8 cellular contexts compared by ENCODE assay signal in genomic region chr17:81867952-81868673, GRCh38. TPM values are rescaled to one million over a fixed set of nuclear protein-coding genes. Genes with fewer than 3 reads are reported as not detected.
A peak's percentile ranks its signal among the peaks of the same experiment; 100 is the strongest.
DNase-seq lines count a peak whose midpoint lies in the region; ATAC-seq and TF ChIP-seq lines count a peak whose summit lies in the region.

No MANE protein-coding gene starts in this region.

- ATAC-seq in lower lobe of right lung (no peak), HG03469 (IDR thresholded peaks at IDR 0.05; ENCODE audit: unreplicated experiment) (no peak)

- H3K27ac ChIP-seq in 22Rv1 (peak overlapping the region; percentile 99), HEK293 (ENCODE audit: extremely low read depth, low read depth, low read length) (peak overlapping the region; percentile 100), lower lobe of right lung (peak overlapping the region; percentile 97)

- peaks cover 5 to 70% of the 10 kb centered on the region in 2 experiments; a peak in 2 of 3 replicates for H3K36me3 ChIP-seq in HEK293 (ENCODE audit: control insufficient read depth in 2 of 2, insufficient read depth in 1 of 2, low read length in 2 of 2)
- peaks cover 65% of the 10 kb centered on the region for H3K36me3 ChIP-seq in lower lobe of right lung

- TF ChIP-seq CTCF in 22Rv1 (IDR thresholded peaks at IDR 0.05) (no peak), HEK293 (tag by site-specific recombination; IDR thresholded peaks at IDR 0.05) (no peak), lower lobe of right lung (IDR thresholded peaks at IDR 0.05) (no peak)

- intact Hi-C loops in lower lobe of right lung (cut with DNase I), result no loop called here

- DNase-seq in activated CD8-positive, alpha-beta memory T cell treated with anti-CD3 and anti-CD28 coated beads, Interleukin-2, amount 50 U/mL, for 48 hours, result peak; percentile 72
- DNase-seq in lower lobe of right lung, result no peak
- no peak for DNase-seq in GF-D8 (lab: John Stamatoyannopoulos, UW)
- DNase-seq in NCI-H524 (lab: John Stamatoyannopoulos, UW), result no peak
- no peak for DNase-seq in NCI-H345 (lab: John Stamatoyannopoulos, UW)

- POLR2A ChIA-PET in HEK293 (lab: Yijun Ruan, JAX), result interaction anchor here (0.6 to 2.5 kb wide), 8 partner anchors 11 to 355 kb away, joined by 4 to 14 read pairs (median 7); partner anchors contain the start of genes ACTG1, CENPX, LRRC45 and MRPL12

- H3K4me3 ChIP-seq in HEK293 (ENCODE audit: low read depth, low read length) (no peak overlapping the region), lower lobe of right lung (no peak overlapping the region)

- CTCF ChIA-PET in HEK293 (lab: Yijun Ruan, JAX), result interaction anchor here (0.7 to 2.4 kb wide), 3 partner anchors 18 to 153 kb away, joined by 3 to 12 read pairs (median 4); no protein-coding TSS in a partner anchor

- H3K4me1 ChIP-seq in HEK293 (ENCODE audit: control insufficient read depth, insufficient read depth, low read length), result peaks cover 16% of the 10 kb centered on the region; the same call in 1 of the 2 replicates
- peaks cover 72% of the 10 kb centered on the region for H3K4me1 ChIP-seq in lower lobe of right lung

- no peaks in the 10 kb centered on the region for H3K27me3 ChIP-seq in lower lobe of right lung (ENCODE audit: low read depth)

- H3K9me3 ChIP-seq in HEK293 (ENCODE audit: control insufficient read depth, insufficient read depth, low read depth, low read length) (no peaks in the 10 kb centered on the region), lower lobe of right lung (no peaks in the 10 kb centered on the region)

TF ChIP-seq in HEK293, 187 proteins besides CTCF, POLR2A, EP300 and RAD21 (continues in another document):
- TF ChIP-seq ZNF202 (tag by site-specific recombination; IDR thresholded peaks at IDR 0.05; ENCODE audit: borderline replicate concordance), result no peak
- TF ChIP-seq ZNF155 (tag by site-specific recombination; IDR thresholded peaks at IDR 0.05), result no peak
- no peak for TF ChIP-seq FEZF1 (tag by site-specific recombination; IDR thresholded peaks at IDR 0.05)
- no peak for TF ChIP-seq ZNF701 (tag by site-specific recombination; IDR thresholded peaks at IDR 0.05)
- TF ChIP-seq ZNF561 (tag by site-specific recombination; IDR thresholded peaks at IDR 0.05; ENCODE audit: borderline replicate concordance), result no peak
- 0 out of 2 replicates have a peak, but pooled peaks have one; percentile 15 for TF ChIP-seq YY1 (tag by site-specific recombination; IDR thresholded peaks at IDR 0.05)
- TF ChIP-seq ZNF777 (tag by site-specific recombination; IDR thresholded peaks at IDR 0.05; ENCODE audit: borderline replicate concordance), result no peak
- TF ChIP-seq PRDM2 (tag by site-specific recombination; IDR thresholded peaks at IDR 0.05; ENCODE audit: borderline replicate concordance), result no peak; the same call in 1 of the 2 replicates
- no peak for TF ChIP-seq ZNF221 (tag by site-specific recombination; IDR thresholded peaks at IDR 0.05; ENCODE audit: borderline replicate concordance)
- TF ChIP-seq ZNF600 (tag by site-specific recombination; IDR thresholded peaks at IDR 0.05), result peak; percentile 58
- no peak for TF ChIP-seq BCL6B (tag by site-specific recombination; IDR thresholded peaks at IDR 0.05)
- 0 out of 2 replicates have a peak, but pooled peaks have one; percentile 35 for TF ChIP-seq ZNF2 (tag by site-specific recombination; IDR thresholded peaks at IDR 0.05)
- TF ChIP-seq, protein P1, sequence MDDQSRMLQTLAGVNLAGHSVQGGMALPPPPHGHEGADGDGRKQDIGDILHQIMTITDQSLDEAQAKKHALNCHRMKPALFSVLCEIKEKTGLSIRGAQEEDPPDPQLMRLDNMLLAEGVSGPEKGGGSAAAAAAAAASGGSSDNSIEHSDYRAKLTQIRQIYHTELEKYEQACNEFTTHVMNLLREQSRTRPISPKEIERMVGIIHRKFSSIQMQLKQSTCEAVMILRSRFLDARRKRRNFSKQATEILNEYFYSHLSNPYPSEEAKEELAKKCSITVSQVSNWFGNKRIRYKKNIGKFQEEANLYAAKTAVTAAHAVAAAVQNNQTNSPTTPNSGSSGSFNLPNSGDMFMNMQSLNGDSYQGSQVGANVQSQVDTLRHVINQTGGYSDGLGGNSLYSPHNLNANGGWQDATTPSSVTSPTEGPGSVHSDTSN (CRISPR knock-in tag; IDR thresholded peaks at IDR 0.05), result no peak
- TF ChIP-seq ZNF426 (tag by site-specific recombination; IDR thresholded peaks at IDR 0.05), result no peak
- TF ChIP-seq, protein P2, sequence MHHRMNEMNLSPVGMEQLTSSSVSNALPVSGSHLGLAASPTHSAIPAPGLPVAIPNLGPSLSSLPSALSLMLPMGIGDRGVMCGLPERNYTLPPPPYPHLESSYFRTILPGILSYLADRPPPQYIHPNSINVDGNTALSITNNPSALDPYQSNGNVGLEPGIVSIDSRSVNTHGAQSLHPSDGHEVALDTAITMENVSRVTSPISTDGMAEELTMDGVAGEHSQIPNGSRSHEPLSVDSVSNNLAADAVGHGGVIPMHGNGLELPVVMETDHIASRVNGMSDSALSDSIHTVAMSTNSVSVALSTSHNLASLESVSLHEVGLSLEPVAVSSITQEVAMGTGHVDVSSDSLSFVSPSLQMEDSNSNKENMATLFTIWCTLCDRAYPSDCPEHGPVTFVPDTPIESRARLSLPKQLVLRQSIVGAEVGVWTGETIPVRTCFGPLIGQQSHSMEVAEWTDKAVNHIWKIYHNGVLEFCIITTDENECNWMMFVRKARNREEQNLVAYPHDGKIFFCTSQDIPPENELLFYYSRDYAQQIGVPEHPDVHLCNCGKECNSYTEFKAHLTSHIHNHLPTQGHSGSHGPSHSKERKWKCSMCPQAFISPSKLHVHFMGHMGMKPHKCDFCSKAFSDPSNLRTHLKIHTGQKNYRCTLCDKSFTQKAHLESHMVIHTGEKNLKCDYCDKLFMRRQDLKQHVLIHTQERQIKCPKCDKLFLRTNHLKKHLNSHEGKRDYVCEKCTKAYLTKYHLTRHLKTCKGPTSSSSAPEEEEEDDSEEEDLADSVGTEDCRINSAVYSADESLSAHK (tag by site-specific recombination; IDR thresholded peaks at IDR 0.05), result no peak; the same call in 1 of the 2 replicates

RNA-seq across cellular contexts. Expression of gene ARHGDIA, which starts 3.0 kb away (rescaled TPM):
- 331 TPM for total RNA-seq in lower lobe of right lung

RNA-seq across cellular contexts. Expression of gene P4HB, which starts 7.8 kb away (rescaled TPM):
- 432 TPM for total RNA-seq in lower lobe of right lung

RNA-seq across cellular contexts. Expression of gene ALYREF, which starts 23.3 kb away (rescaled TPM):
- total RNA-seq in lower lobe of right lung, result 42.7 TPM

RNA-seq across cellular contexts. Expression of gene ANAPC11, which starts 23.4 kb away (rescaled TPM):
- 81.9 TPM for total RNA-seq in lower lobe of right lung

RNA-seq across cellular contexts. Expression of gene PPP1R27, which starts 33.3 kb away (rescaled TPM):
- total RNA-seq in lower lobe of right lung, result not detected
